ENCODE assay signal across 8 cellular contexts in genomic region chr14:39430762-39431415, GRCh38. TPM values are rescaled to one million over a fixed set of nuclear protein-coding genes. Genes with fewer than 3 reads are reported as not detected.
DNase-seq lines count a peak whose midpoint lies in the region.

No MANE protein-coding gene starts in this region.

- H3K4me3 Mint-ChIP-seq in activated naive CD4-positive, alpha-beta T cell treated with anti-CD3 and anti-CD28 coated beads for 36 hours: peak overlapping the region; percentile 100

- peak overlapping the region; percentile 99 for H3K27ac ChIP-seq in angular gyrus (ENCODE audit: low read depth, low read length)
- peak overlapping the region; percentile 95 for H3K27ac ChIP-seq in temporal lobe (ENCODE audit: low read depth, low read length)

- peaks cover 6% of the 10 kb centered on the region for H3K36me3 Mint-ChIP-seq in activated naive CD4-positive, alpha-beta T cell treated with anti-CD3 and anti-CD28 coated beads for 36 hours (ENCODE audit: low read depth)

- peak overlapping the region; percentile 90 for H3K27ac Mint-ChIP-seq in activated naive CD4-positive, alpha-beta T cell treated with anti-CD3 and anti-CD28 coated beads for 36 hours

- no peaks in the 10 kb centered on the region for H3K9me3 Mint-ChIP-seq in activated naive CD4-positive, alpha-beta T cell treated with anti-CD3 and anti-CD28 coated beads for 36 hours

- H3K4me1 Mint-ChIP-seq in activated naive CD4-positive, alpha-beta T cell treated with anti-CD3 and anti-CD28 coated beads for 36 hours (ENCODE audit: low read depth): peaks cover 47% of the 10 kb centered on the region

- intact Hi-C loops in activated naive CD4-positive, alpha-beta T cell treated with anti-CD3 and anti-CD28 coated beads for 36 hours (cut with micrococcal nuclease): loop anchor here (1.0 kb wide), 1 partner anchor 161 kb away; no protein-coding TSS in a partner anchor

- DNase-seq in activated naive CD4-positive, alpha-beta T cell treated with anti-CD3 and anti-CD28 coated beads for 36 hours: peak; percentile 56
- DNase-seq in activated naive CD4-positive, alpha-beta T cell treated with anti-CD3 and anti-CD28 coated beads, Interleukin-2, amount 50 U/mL, for 16 hours: no peak
- DNase-seq in Kasumi-1 (lab: John Stamatoyannopoulos, UW) (peak; percentile 49 to 59), kidney glomerular epithelial cell (lab: John Stamatoyannopoulos, UW) (peak; percentile 36), NCI-H446 treated with DMSO at 0.1 percent for 48 hours (lab: John Stamatoyannopoulos, UW) (no peak), DMS153 treated with DMSO at 0.1 percent for 48 hours (lab: John Stamatoyannopoulos, UW; ENCODE audit: unreplicated experiment) (no peak)

- no peaks in the 10 kb centered on the region for H3K27me3 Mint-ChIP-seq in activated naive CD4-positive, alpha-beta T cell treated with anti-CD3 and anti-CD28 coated beads for 36 hours (ENCODE audit: low read depth)

- CTCF ChIA-PET in activated naive CD4-positive, alpha-beta T cell treated with anti-CD3 and anti-CD28 coated beads for 36 hours (lab: Charles Lee): interaction anchor here (0.7 to 2.0 kb wide), 5 partner anchors 9 to 261 kb away, joined by 3 to 11 read pairs (median 3); partner anchors contain the start of gene TRAPPC6B

RNA-seq across cellular contexts. Expression of gene FBXO33, which starts 1.3 kb away (rescaled TPM):
- 10 to 100 TPM; 16.1 to 16.4 TPM for total RNA-seq in activated naive CD4-positive, alpha-beta T cell treated with anti-CD3 and anti-CD28 coated beads for 36 hours
- 14.8 TPM for total RNA-seq in temporal lobe

Comparison
In these comparisons a context has a peak if more than half of its experiments do, and no peak if none do; other contexts are left out.
1. DNase-seq: peak in activated naive CD4-positive, alpha-beta T cell treated with anti-CD3 and anti-CD28 coated beads for 36 hours (single experiment), Kasumi-1 (2 of 2) and kidney glomerular epithelial cell (single experiment); none in activated naive CD4-positive, alpha-beta T cell treated with anti-CD3 and anti-CD28 coated beads, Interleukin-2, amount 50 U/mL, for 16 hours (single experiment), NCI-H446 treated with DMSO at 0.1 percent for 48 hours (single experiment) and DMS153 treated with DMSO at 0.1 percent for 48 hours (single experiment).